Comparison of ENCODE assay signal across 1 cellular context in the genomic region with DNA sequence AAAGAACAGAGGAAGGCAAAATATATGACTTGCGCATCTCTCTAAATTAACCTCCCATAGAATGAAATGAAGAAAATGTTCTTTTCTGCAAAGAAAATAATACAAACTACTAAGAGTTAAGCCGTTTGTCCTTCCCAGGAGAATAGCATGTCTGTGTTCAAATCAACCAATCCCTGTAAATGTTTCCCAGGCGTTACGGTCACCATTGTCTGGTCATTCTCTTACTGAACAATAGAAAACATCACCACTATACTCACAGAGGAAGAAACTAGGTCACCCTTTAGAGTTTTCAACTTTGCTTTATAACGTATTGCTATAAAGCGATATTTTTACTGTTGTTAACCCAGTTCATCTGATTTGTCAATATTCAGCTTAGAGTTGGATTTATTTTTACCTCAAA.
TF ChIP-seq lines count a peak whose summit lies in the region.

No MANE protein-coding gene starts in this region.

TF ChIP-seq in GM23338, 12 proteins besides CTCF, POLR2A, EP300 and RAD21 (continued from another document):
- TF ChIP-seq, protein P1, sequence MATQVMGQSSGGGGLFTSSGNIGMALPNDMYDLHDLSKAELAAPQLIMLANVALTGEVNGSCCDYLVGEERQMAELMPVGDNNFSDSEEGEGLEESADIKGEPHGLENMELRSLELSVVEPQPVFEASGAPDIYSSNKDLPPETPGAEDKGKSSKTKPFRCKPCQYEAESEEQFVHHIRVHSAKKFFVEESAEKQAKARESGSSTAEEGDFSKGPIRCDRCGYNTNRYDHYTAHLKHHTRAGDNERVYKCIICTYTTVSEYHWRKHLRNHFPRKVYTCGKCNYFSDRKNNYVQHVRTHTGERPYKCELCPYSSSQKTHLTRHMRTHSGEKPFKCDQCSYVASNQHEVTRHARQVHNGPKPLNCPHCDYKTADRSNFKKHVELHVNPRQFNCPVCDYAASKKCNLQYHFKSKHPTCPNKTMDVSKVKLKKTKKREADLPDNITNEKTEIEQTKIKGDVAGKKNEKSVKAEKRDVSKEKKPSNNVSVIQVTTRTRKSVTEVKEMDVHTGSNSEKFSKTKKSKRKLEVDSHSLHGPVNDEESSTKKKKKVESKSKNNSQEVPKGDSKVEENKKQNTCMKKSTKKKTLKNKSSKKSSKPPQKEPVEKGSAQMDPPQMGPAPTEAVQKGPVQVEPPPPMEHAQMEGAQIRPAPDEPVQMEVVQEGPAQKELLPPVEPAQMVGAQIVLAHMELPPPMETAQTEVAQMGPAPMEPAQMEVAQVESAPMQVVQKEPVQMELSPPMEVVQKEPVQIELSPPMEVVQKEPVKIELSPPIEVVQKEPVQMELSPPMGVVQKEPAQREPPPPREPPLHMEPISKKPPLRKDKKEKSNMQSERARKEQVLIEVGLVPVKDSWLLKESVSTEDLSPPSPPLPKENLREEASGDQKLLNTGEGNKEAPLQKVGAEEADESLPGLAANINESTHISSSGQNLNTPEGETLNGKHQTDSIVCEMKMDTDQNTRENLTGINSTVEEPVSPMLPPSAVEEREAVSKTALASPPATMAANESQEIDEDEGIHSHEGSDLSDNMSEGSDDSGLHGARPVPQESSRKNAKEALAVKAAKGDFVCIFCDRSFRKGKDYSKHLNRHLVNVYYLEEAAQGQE (IDR thresholded peaks at IDR 0.05; ENCODE audit: unreplicated experiment): no peak
- TF ChIP-seq ETS1 (IDR thresholded peaks at IDR 0.05) (no peak), EZH2 (IDR thresholded peaks at IDR 0.05; ENCODE audit: low read depth, unreplicated experiment) (no peak), ZNF114 (CRISPR knock-in tag; IDR thresholded peaks at IDR 0.05) (no peak), ZNF331 (CRISPR knock-in tag; IDR thresholded peaks at IDR 0.05; ENCODE audit: low read depth) (no peak), STAT1 (IDR thresholded peaks at IDR 0.05; ENCODE audit: unreplicated experiment) (no peak), POLR2AphosphoS5 (IDR thresholded peaks at IDR 0.05; ENCODE audit: low read depth) (no peak)
